1 cellular context compared by ENCODE assay signal in genomic region chr7:35257251-35258124, GRCh38.
TF ChIP-seq lines count a peak whose summit lies in the region.

No MANE protein-coding gene starts in this region.

TF ChIP-seq in endothelial cell of umbilical vein, 7 proteins besides CTCF, POLR2A, EP300 and RAD21:
- TF ChIP-seq JUN (IDR thresholded peaks at IDR 0.05; ENCODE audit: borderline replicate concordance, insufficient read depth, insufficient read length, low read depth): no peak
- no peak for TF ChIP-seq GATA2 (IDR thresholded peaks at IDR 0.05; ENCODE audit: insufficient read depth, insufficient read length, low read depth, low read length)
- TF ChIP-seq EZH2 (IDR thresholded peaks at IDR 0.05; ENCODE audit: borderline replicate concordance, low read depth, low read length, severe bottlenecking): peak; percentile 97
